14 cellular contexts compared by ENCODE assay signal in genomic region chr1:167500283-167500860, GRCh38. TPM values are rescaled to one million over a fixed set of nuclear protein-coding genes. Genes with fewer than 3 reads are reported as not detected.
DNase-seq lines count a peak whose midpoint lies in the region; ATAC-seq, FAIRE-seq and TF ChIP-seq lines count a peak whose summit lies in the region.
"Had no signal": no experiment of that assay in that cellular context is flagged by ENCODE, and none has a peak within 500 bp of the region (broad histone marks: within the 10 kb centered on the region; RNA-seq: fewer than 3 reads in every experiment).

No MANE protein-coding gene starts in this region.

- peaks cover 71% of the 10 kb centered on the region for H3K36me3 ChIP-seq in CD4-positive, CD25-positive, alpha-beta regulatory T cell (ENCODE audit: control insufficient read depth, insufficient read depth, low read length)
- H3K36me3 ChIP-seq in hepatocyte (replicated peaks; ENCODE audit: insufficient read depth, low read depth): no peaks in the 10 kb centered on the region

- H3K27ac ChIP-seq in CD4-positive, CD25-positive, alpha-beta regulatory T cell (ENCODE audit: insufficient read depth, low read length, poor library complexity, severe bottlenecking): peak overlapping the region; percentile 81
- H3K27ac ChIP-seq in caudate nucleus (ENCODE audit: low read depth, low read length) (peak overlapping the region; percentile 84), hepatocyte (no peak overlapping the region)

- peak overlapping the region; percentile 70 to 92 (median 84) for H3K4me3 Mint-ChIP-seq in CD4-positive, CD25-positive, alpha-beta regulatory T cell

- TF ChIP-seq POLR2A in GM12891 (IDR thresholded peaks at IDR 0.05; ENCODE audit: low read depth, low read length): no peak

- peaks cover 99% of the 10 kb centered on the region for H3K4me1 ChIP-seq in CD4-positive, CD25-positive, alpha-beta regulatory T cell (ENCODE audit: control insufficient read depth, insufficient read depth, low read length, poor library complexity, severe bottlenecking)
- H3K4me1 ChIP-seq in hepatocyte (ENCODE audit: insufficient read depth): no peaks in the 10 kb centered on the region

- no peaks in the 10 kb centered on the region for H3K9me3 ChIP-seq in CD4-positive, CD25-positive, alpha-beta regulatory T cell (ENCODE audit: control insufficient read depth in 2 of 2, low read length in 2 of 2)
- H3K9me3 ChIP-seq in hepatocyte (ENCODE audit: low read depth): no peaks in the 10 kb centered on the region

- peak overlapping the region; percentile 86 to 96 (median 94) for H3K27ac Mint-ChIP-seq in CD4-positive, CD25-positive, alpha-beta regulatory T cell

- no peaks in the 10 kb centered on the region for H3K9me2 ChIP-seq in hepatocyte (replicated peaks; ENCODE audit: insufficient read depth)

- no peaks in the 10 kb centered on the region for H4K20me1 ChIP-seq in hepatocyte (ENCODE audit: insufficient read depth, poor library complexity, severe bottlenecking)

- no peak overlapping the region for H2AFZ ChIP-seq in hepatocyte

- 90% methylated on average over 4 of the region's 4 CpGs for WGBS in hepatocyte (ENCODE audit: low lambda C conversion rate, missing lambda C conversion rate)

- no peaks in the 10 kb centered on the region for H3K79me2 ChIP-seq in hepatocyte

- no peak for TF ChIP-seq CTCF in hepatocyte (IDR thresholded peaks at IDR 0.05; ENCODE audit: poor library complexity)

- peak; percentile 81 for FAIRE-seq in GM12891 (lab: Jason Lieb, UNC)
- FAIRE-seq: H54 had no signal

- H3K27me3 ChIP-seq in CD4-positive, CD25-positive, alpha-beta regulatory T cell (ENCODE audit: control insufficient read depth, insufficient read depth, low read length): no peaks in the 10 kb centered on the region
- H3K27me3 ChIP-seq in hepatocyte: peaks cover 10% of the 10 kb centered on the region

- H3K36me3 Mint-ChIP-seq in CD4-positive, CD25-positive, alpha-beta regulatory T cell: peaks cover 62% of the 10 kb centered on the region

- peaks cover 59 to 100% (median 91%) of the 10 kb centered on the region in 4 donors for H3K4me1 Mint-ChIP-seq in CD4-positive, CD25-positive, alpha-beta regulatory T cell

- peak; percentile 86 to 88 for ATAC-seq in CD4-positive, CD25-positive, alpha-beta regulatory T cell (ENCODE audit: low read depth in 2 of 2)

- H3K4me3 ChIP-seq in CD4-positive, CD25-positive, alpha-beta regulatory T cell (ENCODE audit: low read depth, low read length): peak overlapping the region; percentile 56
- no peak overlapping the region for H3K4me3 ChIP-seq in hepatocyte

- peaks cover 0 to 1% (median 0%) of the 10 kb centered on the region in 7 donors for H3K9me3 Mint-ChIP-seq in CD4-positive, CD25-positive, alpha-beta regulatory T cell

- peak in 2 of 3 donors; percentile 38 to 85 for DNase-seq in CD4-positive, CD25-positive, alpha-beta regulatory T cell
- DNase-seq in GM12891 (ENCODE audit: insufficient read length, low spot score) (no peak), NAMALWA (ENCODE audit: low spot score) (peak; percentile 59), caudate nucleus (lab: John Stamatoyannopoulos, UW) (peak in 6 of 61 donors; percentile 7 to 61 (median 34)), NCI-H226 (no peak), hepatocyte (ENCODE audit: low spot score) (no peak), NK-92 (lab: John Stamatoyannopoulos, UW; ENCODE audit: unreplicated experiment) (no peak)
- no peak for DNase-seq in stimulated activated CD4-positive, alpha-beta T cell treated with anti-CD3 and anti-CD28 coated beads, Interleukin-1b, Interleukin-23, amount 100 ng/mL, for 48 hours
- DNase-seq: amygdala, GF-D8, midbrain, NCI-H1417 treated with DMSO at 0.1 percent for 48 hours had no signal

- no peaks in the 10 kb centered on the region for H3K27me3 Mint-ChIP-seq in CD4-positive, CD25-positive, alpha-beta regulatory T cell

- H3K4me2 ChIP-seq in hepatocyte: no peak overlapping the region

TF ChIP-seq in GM12891, 5 proteins besides CTCF, POLR2A, EP300 and RAD21:
- TF ChIP-seq PAX5 (IDR thresholded peaks at IDR 0.05; ENCODE audit: insufficient read depth, low read length, severe bottlenecking) (no peak), POU2F2 (IDR thresholded peaks at IDR 0.05; ENCODE audit: low read depth, low read length) (no peak), SPI1 (IDR thresholded peaks at IDR 0.05; ENCODE audit: low read depth, low read length) (no peak), POLR2AphosphoS5 (IDR thresholded peaks at IDR 0.05; ENCODE audit: low read depth, low read length) (no peak), TAF1 (IDR thresholded peaks at IDR 0.05; ENCODE audit: low read depth, low read length) (no peak)

RNA-seq across cellular contexts. Expression of gene CD247, which starts 18.0 kb away (rescaled TPM):
- total RNA-seq in CD4-positive, CD25-positive, alpha-beta regulatory T cell: 410 TPM
- 100 to 1,000 TPM; 412 to 718 (median 486) TPM for polyA plus RNA-seq in CD4-positive, CD25-positive, alpha-beta regulatory T cell
- polyA plus RNA-seq in GM12891 (2012; ENCODE audit: low read depth, missing spikeins): 0.26 TPM
- total RNA-seq in hepatocyte: not detected in 2 replicates
- not detected in 2 replicates for polyA plus RNA-seq in hepatocyte
- polyA plus RNA-seq: BJ had no signal

RNA-seq across cellular contexts. Expression of gene CREG1, which starts 53.2 kb away (rescaled TPM):
- total RNA-seq in CD4-positive, CD25-positive, alpha-beta regulatory T cell: 6.7 TPM
- polyA plus RNA-seq in CD4-positive, CD25-positive, alpha-beta regulatory T cell: 10 to 100 TPM; 16.8 to 29.7 (median 22.1) TPM
- 5.7 TPM for polyA plus RNA-seq in GM12891 (2012; ENCODE audit: low read depth, missing spikeins)
- total RNA-seq in hepatocyte: 170 and 183 TPM in 2 replicates
- polyA plus RNA-seq in hepatocyte: 126 and 135 TPM in 2 replicates

Comparison
In these comparisons a context has a peak if more than half of its experiments do, and no peak if none do; other contexts are left out.
1. DNase-seq: peak in CD4-positive, CD25-positive, alpha-beta regulatory T cell (2 of 3) and NAMALWA (single experiment); none in GM12891 (single experiment), NCI-H226 (single experiment), hepatocyte (single experiment), NK-92 (single experiment) and stimulated activated CD4-positive, alpha-beta T cell treated with anti-CD3 and anti-CD28 coated beads, Interleukin-1b, Interleukin-23, amount 100 ng/mL, for 48 hours (single experiment).
2. RNA of gene CD247, which starts 18.0 kb away (total RNA-seq): 410 TPM in CD4-positive, CD25-positive, alpha-beta regulatory T cell (single experiment); not detected in hepatocyte; every median in the first group is over 100 times any median in the second.
3. RNA of gene CREG1, which starts 53.2 kb away (total RNA-seq): 170 to 183 TPM in hepatocyte; 6.7 TPM in CD4-positive, CD25-positive, alpha-beta regulatory T cell (single experiment); every median in the first group is over 10 times any median in the second.